ENCODE assay signal across 22 cellular contexts in the genomic region with DNA sequence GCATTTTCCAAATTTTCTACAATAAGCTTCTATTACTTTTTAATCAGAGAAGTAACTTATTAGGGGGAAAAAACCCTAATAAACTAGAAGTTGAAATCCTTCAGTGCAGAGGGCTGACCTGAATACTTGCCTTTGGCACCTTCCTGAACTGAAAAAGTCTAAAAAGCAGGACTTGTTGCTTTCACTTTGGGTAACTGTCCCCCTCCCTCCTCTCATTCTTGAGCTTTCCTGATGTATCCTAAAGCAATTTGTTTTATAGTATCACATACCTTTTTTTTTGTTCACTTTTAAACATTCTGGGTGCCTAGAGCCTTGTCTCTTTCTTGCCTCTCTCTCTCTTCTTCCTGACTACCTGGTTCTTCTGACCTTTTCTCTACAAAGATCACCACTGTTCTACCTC.
DNase-seq lines count a peak whose midpoint lies in the region; ATAC-seq and TF ChIP-seq lines count a peak whose summit lies in the region.
"Had no signal": no experiment of that assay in that cellular context is flagged by ENCODE, and none has a peak within 500 bp of the region (broad histone marks: within the 10 kb centered on the region; RNA-seq: fewer than 3 reads in every experiment).

No MANE protein-coding gene starts in this region.

- intact Hi-C loops in MCF 10A (cut with micrococcal nuclease) (no loop called here), breast epithelium (cut with DNase I; ENCODE audit: low total_unique reads) (no loop called here)

- no peaks in the 10 kb centered on the region for H3K36me3 Mint-ChIP-seq in MCF 10A (ENCODE audit: insufficient read depth, unreplicated experiment)
- H3K36me3 Mint-ChIP-seq in type B pancreatic cell: no peaks in the 10 kb centered on the region
- H3K36me3 Mint-ChIP-seq in activated CD8-positive, alpha-beta T cell treated with anti-CD3 and anti-CD28 coated beads, Interleukin-2, amount 10 ng/mL, durations not matched to agents 7 days and 5 days (ENCODE audit: low read depth): no peaks in the 10 kb centered on the region
- H3K36me3 Mint-ChIP-seq: natural killer cell; stimulated activated effector memory CD8-positive, alpha-beta T cell treated with anti-CD3 and anti-CD28 coated beads, Interleukin-12 subunit alpha, Interleukin-12 subunit beta, amount 100 ng/mL, for 72 hours had no signal

- H3K27ac Mint-ChIP-seq in MCF 10A (ENCODE audit: low read depth, unreplicated experiment) (peak overlapping the region; percentile 57), type B pancreatic cell (peak overlapping the region; percentile 10)
- H3K27ac Mint-ChIP-seq in activated CD8-positive, alpha-beta T cell treated with anti-CD3 and anti-CD28 coated beads, Interleukin-2, amount 10 ng/mL, durations not matched to agents 7 days and 5 days: no peak overlapping the region
- H3K27ac Mint-ChIP-seq: CD4-positive, alpha-beta T cell; stimulated activated effector memory CD8-positive, alpha-beta T cell treated with anti-CD3 and anti-CD28 coated beads, Interleukin-12 subunit alpha, Interleukin-12 subunit beta, amount 100 ng/mL, for 72 hours had no signal

- ATAC-seq in SK-N-SH treated with all-trans-retinoic acid at 6 μM for 48 hours (peak; percentile 55), foreskin keratinocyte (no peak), HG02798 (IDR thresholded peaks at IDR 0.05; ENCODE audit: poor library complexity, unreplicated experiment) (no peak)
- ATAC-seq in activated CD8-positive, alpha-beta T cell treated with anti-CD3 and anti-CD28 coated beads, Interleukin-2, amount 10 ng/mL, durations not matched to agents 7 days and 5 days: no peak
- ATAC-seq: HepG2; natural killer cell; stimulated activated effector memory CD8-positive, alpha-beta T cell treated with anti-CD3 and anti-CD28 coated beads, Interleukin-12 subunit alpha, Interleukin-12 subunit beta, amount 100 ng/mL, for 72 hours had no signal

- H3K4me3 ChIP-seq in breast epithelium: no peak overlapping the region
- H3K4me3 ChIP-seq: colonic mucosa, lung, upper lobe of left lung had no signal

- no peaks in the 10 kb centered on the region for H3K27me3 ChIP-seq in breast epithelium
- no peaks in the 10 kb centered on the region for H3K27me3 ChIP-seq in foreskin keratinocyte
- H3K27me3 ChIP-seq: upper lobe of left lung had no signal

- POLR2A ChIA-PET in MCF 10A (lab: Yijun Ruan, JAX): interaction anchor here (0.6 to 1.3 kb wide), 2 partner anchors 64 to 181 kb away, joined by 3 to 6 read pairs; a partner anchor contains a TSS
- POLR2A ChIA-PET in activated CD8-positive, alpha-beta T cell treated with anti-CD3 and anti-CD28 coated beads, Interleukin-2, amount 10 ng/mL, durations not matched to agents 7 days and 5 days (lab: Charles Lee): no interaction called here

- TF ChIP-seq CTCF in MCF 10A (IDR thresholded peaks at IDR 0.05; ENCODE audit: unreplicated experiment) (no peak), breast epithelium (IDR thresholded peaks at IDR 0.05) (no peak), foreskin keratinocyte (conservative IDR thresholded peaks at IDR 0.05) (no peak), type B pancreatic cell (conservative IDR thresholded peaks at IDR 0.05) (no peak)

- DNase-seq in MCF 10A (ENCODE audit: unreplicated experiment) (no peak), breast epithelium (ENCODE audit: low spot score in 2 of 2) (no peak), foreskin keratinocyte (peak in 1 of 2 donors; percentile 45), type B pancreatic cell (ENCODE audit: extremely low spot score, unreplicated experiment) (no peak), pons (ENCODE audit: low spot score) (no peak)
- DNase-seq in activated CD8-positive, alpha-beta T cell treated with anti-CD3 and anti-CD28 coated beads, Interleukin-2, amount 10 ng/mL, durations not matched to agents 7 days and 5 days: no peak
- DNase-seq: 8988T; activated CD4-positive, alpha-beta T cell treated with anti-CD3 and anti-CD28 coated beads for 4 hours; activated effector memory CD4-positive, alpha-beta T cell treated with anti-CD3 and anti-CD28 coated beads, Interleukin-2, amount 50 U/mL, for 16 hours; CD4-positive, alpha-beta T cell; colonic mucosa; glutamatergic neuron; natural killer cell; NCI-H2029 treated with DMSO at 0.1 percent for 48 hours; NCI-H524; stimulated activated CD4-positive, alpha-beta T cell treated with anti-CD3 and anti-CD28 coated beads, Interleukin-12 subunit alpha, Interleukin-12 subunit beta, amount 100 ng/mL, for 4 hours had no signal

- no peaks in the 10 kb centered on the region for H3K4me1 ChIP-seq in breast epithelium
- peaks cover 17% of the 10 kb centered on the region for H3K4me1 ChIP-seq in foreskin keratinocyte
- H3K4me1 ChIP-seq: colonic mucosa had no signal

- H3K9me3 ChIP-seq in breast epithelium: no peaks in the 10 kb centered on the region
- H3K9me3 ChIP-seq: colonic mucosa, upper lobe of left lung had no signal

- H3K36me3 ChIP-seq in breast epithelium: no peaks in the 10 kb centered on the region
- H3K36me3 ChIP-seq: colonic mucosa, upper lobe of left lung had no signal

- H3K27me3 Mint-ChIP-seq in MCF 10A (ENCODE audit: insufficient read depth, unreplicated experiment) (no peaks in the 10 kb centered on the region), type B pancreatic cell (no peaks in the 10 kb centered on the region)
- no peaks in the 10 kb centered on the region for H3K27me3 Mint-ChIP-seq in activated CD8-positive, alpha-beta T cell treated with anti-CD3 and anti-CD28 coated beads, Interleukin-2, amount 10 ng/mL, durations not matched to agents 7 days and 5 days (ENCODE audit: low read depth)
- H3K27me3 Mint-ChIP-seq: CD4-positive, alpha-beta T cell had no signal

- no peak for TF ChIP-seq POLR2A in breast epithelium (IDR thresholded peaks at IDR 0.05)

- peak overlapping the region; percentile 1 for H3K4me3 Mint-ChIP-seq in MCF 10A (ENCODE audit: unreplicated experiment)
- no peak overlapping the region for H3K4me3 Mint-ChIP-seq in type B pancreatic cell
- H3K4me3 Mint-ChIP-seq in activated CD8-positive, alpha-beta T cell treated with anti-CD3 and anti-CD28 coated beads, Interleukin-2, amount 10 ng/mL, durations not matched to agents 7 days and 5 days: no peak overlapping the region
- H3K4me3 Mint-ChIP-seq: CD4-positive, alpha-beta T cell; natural killer cell; stimulated activated effector memory CD8-positive, alpha-beta T cell treated with anti-CD3 and anti-CD28 coated beads, Interleukin-12 subunit alpha, Interleukin-12 subunit beta, amount 100 ng/mL, for 72 hours had no signal

- H3K9me3 Mint-ChIP-seq in MCF 10A (ENCODE audit: unreplicated experiment): no peaks in the 10 kb centered on the region
- peaks cover 4% of the 10 kb centered on the region for H3K9me3 Mint-ChIP-seq in type B pancreatic cell
- no peaks in the 10 kb centered on the region for H3K9me3 Mint-ChIP-seq in activated CD8-positive, alpha-beta T cell treated with anti-CD3 and anti-CD28 coated beads, Interleukin-2, amount 10 ng/mL, durations not matched to agents 7 days and 5 days (ENCODE audit: insufficient read depth)
- H3K9me3 Mint-ChIP-seq: CD4-positive, alpha-beta T cell; natural killer cell; stimulated activated effector memory CD8-positive, alpha-beta T cell treated with anti-CD3 and anti-CD28 coated beads, Interleukin-12 subunit alpha, Interleukin-12 subunit beta, amount 100 ng/mL, for 72 hours had no signal

- H3K4me1 Mint-ChIP-seq in MCF 10A (ENCODE audit: insufficient read depth, unreplicated experiment) (peaks cover 19% of the 10 kb centered on the region), type B pancreatic cell (ENCODE audit: unreplicated experiment) (peaks cover 9% of the 10 kb centered on the region)
- peaks cover 18% of the 10 kb centered on the region for H3K4me1 Mint-ChIP-seq in activated CD8-positive, alpha-beta T cell treated with anti-CD3 and anti-CD28 coated beads, Interleukin-2, amount 10 ng/mL, durations not matched to agents 7 days and 5 days (ENCODE audit: low read depth)

- no TSS peak for BruUV-seq in MCF 10A (replicated peaks; lab: Mats Ljungman, UMichigan)

- CTCF ChIA-PET in MCF 10A (lab: Yijun Ruan, JAX): interaction anchor here (0.7 kb wide), 1 partner anchor 90 kb away, joined by 3 read pairs; no protein-coding TSS in a partner anchor
- CTCF ChIA-PET in activated CD8-positive, alpha-beta T cell treated with anti-CD3 and anti-CD28 coated beads, Interleukin-2, amount 10 ng/mL, durations not matched to agents 7 days and 5 days (lab: Charles Lee): interaction anchor here (0.6 kb wide), 1 partner anchor 101 kb away, joined by 3 read pairs; no protein-coding TSS in a partner anchor

- no peak overlapping the region for H3K27ac ChIP-seq in breast epithelium
- peak overlapping the region; percentile 49 for H3K27ac ChIP-seq in foreskin keratinocyte
- H3K27ac ChIP-seq: colonic mucosa, upper lobe of left lung had no signal

TF ChIP-seq in SK-N-SH treated with all-trans-retinoic acid at 6 μM for 48 hours, 23 proteins besides CTCF, POLR2A, EP300 and RAD21 (continues in another document):
- no peak for TF ChIP-seq GLIS3 (CRISPR knock-in tag; IDR thresholded peaks at IDR 0.05)
- TF ChIP-seq, protein P1, sequence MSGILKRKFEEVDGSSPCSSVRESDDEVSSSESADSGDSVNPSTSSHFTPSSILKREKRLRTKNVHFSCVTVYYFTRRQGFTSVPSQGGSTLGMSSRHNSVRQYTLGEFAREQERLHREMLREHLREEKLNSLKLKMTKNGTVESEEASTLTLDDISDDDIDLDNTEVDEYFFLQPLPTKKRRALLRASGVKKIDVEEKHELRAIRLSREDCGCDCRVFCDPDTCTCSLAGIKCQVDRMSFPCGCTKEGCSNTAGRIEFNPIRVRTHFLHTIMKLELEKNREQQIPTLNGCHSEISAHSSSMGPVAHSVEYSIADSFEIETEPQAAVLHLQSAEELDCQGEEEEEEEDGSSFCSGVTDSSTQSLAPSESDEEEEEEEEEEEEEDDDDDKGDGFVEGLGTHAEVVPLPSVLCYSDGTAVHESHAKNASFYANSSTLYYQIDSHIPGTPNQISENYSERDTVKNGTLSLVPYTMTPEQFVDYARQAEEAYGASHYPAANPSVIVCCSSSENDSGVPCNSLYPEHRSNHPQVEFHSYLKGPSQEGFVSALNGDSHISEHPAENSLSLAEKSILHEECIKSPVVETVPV (CRISPR knock-in tag; IDR thresholded peaks at IDR 0.05): no peak
- no peak for TF ChIP-seq ZNF565 (CRISPR knock-in tag; conservative IDR thresholded peaks at IDR 0.05; ENCODE audit: low read depth)
- TF ChIP-seq, protein P2, sequence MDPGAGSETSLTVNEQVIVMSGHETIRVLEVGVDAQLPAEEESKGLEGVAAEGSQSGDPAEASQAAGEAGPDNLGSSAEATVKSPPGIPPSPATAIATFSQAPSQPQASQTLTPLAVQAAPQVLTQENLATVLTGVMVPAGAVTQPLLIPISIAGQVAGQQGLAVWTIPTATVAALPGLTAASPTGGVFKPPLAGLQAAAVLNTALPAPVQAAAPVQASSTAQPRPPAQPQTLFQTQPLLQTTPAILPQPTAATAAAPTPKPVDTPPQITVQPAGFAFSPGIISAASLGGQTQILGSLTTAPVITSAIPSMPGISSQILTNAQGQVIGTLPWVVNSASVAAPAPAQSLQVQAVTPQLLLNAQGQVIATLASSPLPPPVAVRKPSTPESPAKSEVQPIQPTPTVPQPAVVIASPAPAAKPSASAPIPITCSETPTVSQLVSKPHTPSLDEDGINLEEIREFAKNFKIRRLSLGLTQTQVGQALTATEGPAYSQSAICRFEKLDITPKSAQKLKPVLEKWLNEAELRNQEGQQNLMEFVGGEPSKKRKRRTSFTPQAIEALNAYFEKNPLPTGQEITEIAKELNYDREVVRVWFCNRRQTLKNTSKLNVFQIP (CRISPR knock-in tag; IDR thresholded peaks at IDR 0.05; ENCODE audit: borderline replicate concordance, low read depth): no peak
